Comparison of ENCODE assay signal across 1 cellular context in genomic region chr4:176642472-176642871, GRCh38.
TF ChIP-seq lines count a peak whose summit lies in the region.

No MANE protein-coding gene starts in this region.

TF ChIP-seq in GM23338, 12 proteins besides CTCF, POLR2A, EP300 and RAD21 (continued from another document):
- TF ChIP-seq ZNF462 (CRISPR knock-in tag; IDR thresholded peaks at IDR 0.05) (no peak), ZNF331 (CRISPR knock-in tag; IDR thresholded peaks at IDR 0.05; ENCODE audit: low read depth) (no peak)
